In the genomic region with DNA sequence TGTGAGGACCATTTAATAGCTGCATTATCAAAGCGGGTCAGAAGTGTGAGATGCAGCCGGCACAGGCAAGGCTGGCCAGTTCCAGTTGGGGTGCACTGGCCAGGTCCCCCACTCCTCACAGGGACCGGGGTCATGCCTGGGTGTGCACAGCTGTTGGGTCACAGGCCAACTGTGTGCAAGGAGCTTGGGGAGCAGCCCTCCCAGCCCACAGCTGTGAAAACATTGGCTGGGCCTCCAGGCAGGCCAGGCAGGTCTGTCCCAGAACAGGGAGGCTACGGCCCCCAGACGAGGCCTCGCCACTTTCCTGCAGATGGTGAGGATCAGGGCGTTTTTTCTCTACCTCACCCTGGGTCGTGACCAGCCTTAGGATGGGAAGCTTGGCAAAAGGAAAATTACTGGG, we compare ENCODE assay signal across 17 cellular contexts.
DNase-seq lines count a peak whose midpoint lies in the region; ATAC-seq, FAIRE-seq and TF ChIP-seq lines count a peak whose summit lies in the region.
"Had no signal": no experiment of that assay in that cellular context is flagged by ENCODE, and none has a peak within 500 bp of the region (broad histone marks: within the 10 kb centered on the region; RNA-seq: fewer than 3 reads in every experiment).

No MANE protein-coding gene starts in this region.

- BruUV-seq in OCI-LY7 (replicated peaks; lab: Mats Ljungman, UMichigan), result no TSS peak

- TF ChIP-seq CTCF in SK-N-SH (IDR thresholded peaks at IDR 0.05) (no peak), osteoblast (IDR thresholded peaks at IDR 0.05; ENCODE audit: extremely low read depth, low read depth, low read length) (no peak), OCI-LY7 (conservative IDR thresholded peaks at IDR 0.05; ENCODE audit: low read length) (no peak)

- CTCF ChIA-PET in SK-N-SH (lab: Yijun Ruan, JAX), result interaction anchor here (0.7 to 1.4 kb wide), 4 partner anchors 11 to 1504 kb away, joined by 3 read pairs; no protein-coding TSS in a partner anchor
- CTCF ChIA-PET in OCI-LY7 (lab: Charles Lee; ENCODE audit: unreplicated experiment), result no interaction called here

- in situ Hi-C loops in GM23248 (cut with MboI), result no loop called here

- POLR2A ChIA-PET in SK-N-SH (lab: Yijun Ruan, JAX) (interaction anchor here (1.2 kb wide), 1 partner anchor 12 kb away, joined by 3 read pairs; no protein-coding TSS in a partner anchor), OCI-LY7 (lab: Charles Lee) (no interaction called here)

- H3K36me3 ChIP-seq in SK-N-SH (replicated peaks in 1 of 2; ENCODE audit: control insufficient read depth in 1 of 2, insufficient read depth in 2 of 2, low read length in 1 of 2) (no peaks in the 10 kb centered on the region), GM23248 (ENCODE audit: low read depth) (no peaks in the 10 kb centered on the region), osteoblast (ENCODE audit: insufficient read depth, low read length) (no peaks in the 10 kb centered on the region), OCI-LY7 (ENCODE audit: insufficient read depth, low read length) (no peaks in the 10 kb centered on the region)

- H2AFZ ChIP-seq in SK-N-SH (ENCODE audit: low read depth) (no peak overlapping the region), GM23248 (no peak overlapping the region), osteoblast (ENCODE audit: low read length) (no peak overlapping the region), OCI-LY7 (ENCODE audit: low read length) (no peak overlapping the region)

- H3K4me2 ChIP-seq in SK-N-SH (peak overlapping the region; percentile 5; the same call in 1 of the 2 replicates), GM23248 (ENCODE audit: unreplicated experiment) (peak overlapping the region; percentile 43), osteoblast (ENCODE audit: insufficient read depth, low read length) (peak overlapping the region; percentile 22), OCI-LY7 (ENCODE audit: low read length) (no peak overlapping the region)

- no peaks in the 10 kb centered on the region for H3K79me2 ChIP-seq in SK-N-SH (ENCODE audit: insufficient read depth)
- H3K79me2 ChIP-seq in GM23248 (ENCODE audit: insufficient read depth), result no peaks in the 10 kb centered on the region
- no peaks in the 10 kb centered on the region for H3K79me2 ChIP-seq in osteoblast (ENCODE audit: insufficient read depth, low read length)
- no peaks in the 10 kb centered on the region for H3K79me2 ChIP-seq in OCI-LY7 (ENCODE audit: insufficient read depth, low read depth, low read length)

- H3K9me3 ChIP-seq in SK-N-SH (no peaks in the 10 kb centered on the region), GM23248 (ENCODE audit: low read depth) (no peaks in the 10 kb centered on the region), osteoblast (ENCODE audit: low read depth, low read length) (no peaks in the 10 kb centered on the region), OCI-LY7 (ENCODE audit: low read length) (no peaks in the 10 kb centered on the region)
- H3K9me3 ChIP-seq: Caco-2 had no signal

- H3K4me1 ChIP-seq in SK-N-SH (ENCODE audit: control insufficient read depth in 1 of 2, insufficient read depth in 2 of 2, low read depth in 1 of 2, low read length in 1 of 2), result peaks cover 18 to 27% of the 10 kb centered on the region in 2 experiments
- H3K4me1 ChIP-seq in GM23248 (ENCODE audit: insufficient read depth), result peaks cover 41% of the 10 kb centered on the region
- H3K4me1 ChIP-seq in osteoblast (ENCODE audit: insufficient read depth, low read length), result peaks cover 33% of the 10 kb centered on the region
- no peaks in the 10 kb centered on the region for H3K4me1 ChIP-seq in OCI-LY7 (ENCODE audit: insufficient read depth, low read length, poor library complexity, severe bottlenecking)
- H3K4me1 ChIP-seq: Caco-2 had no signal

- TF ChIP-seq EP300 in SK-N-SH (IDR thresholded peaks at IDR 0.05; ENCODE audit: borderline replicate concordance in 1 of 2, low read depth in 1 of 2, low read length in 1 of 2), result no peak

- H3K9me2 ChIP-seq in SK-N-SH (no peaks in the 10 kb centered on the region), GM23248 (ENCODE audit: insufficient read depth) (no peaks in the 10 kb centered on the region), OCI-LY7 (ENCODE audit: insufficient read depth, low read length) (no peaks in the 10 kb centered on the region)

- no peak for TF ChIP-seq RAD21 in SK-N-SH (IDR thresholded peaks at IDR 0.05; ENCODE audit: low read length)

- no peak overlapping the region for H3K4me3 ChIP-seq in SK-N-SH (ENCODE audit: low read depth in 2 of 2, low read length in 1 of 2)
- no peak overlapping the region for H3K4me3 ChIP-seq in GM23248
- H3K4me3 ChIP-seq in osteoblast (ENCODE audit: insufficient read depth, low read length), result no peak overlapping the region
- H3K4me3 ChIP-seq in OCI-LY7 (ENCODE audit: low read depth, low read length, poor library complexity, severe bottlenecking), result no peak overlapping the region

- H3F3A ChIP-seq in SK-N-SH (replicated peaks; ENCODE audit: insufficient read depth) (peaks cover 5% of the 10 kb centered on the region), GM23248 (ENCODE audit: insufficient read depth) (peaks cover 16% of the 10 kb centered on the region)

- H3K27me3 ChIP-seq in SK-N-SH (ENCODE audit: insufficient read depth) (no peaks in the 10 kb centered on the region), GM23248 (replicated peaks; ENCODE audit: insufficient read depth) (no peaks in the 10 kb centered on the region), osteoblast (ENCODE audit: insufficient read depth, low read length) (no peaks in the 10 kb centered on the region)

- no peaks in the 10 kb centered on the region for H4K20me1 ChIP-seq in SK-N-SH (ENCODE audit: insufficient read depth)
- no peaks in the 10 kb centered on the region for H4K20me1 ChIP-seq in GM23248 (ENCODE audit: insufficient read depth)
- H4K20me1 ChIP-seq in osteoblast (ENCODE audit: insufficient read depth, low read length), result no peaks in the 10 kb centered on the region
- H4K20me1 ChIP-seq in OCI-LY7 (ENCODE audit: insufficient read depth, low read length), result no peaks in the 10 kb centered on the region

- H3K9ac ChIP-seq in SK-N-SH (peak overlapping the region; percentile 7; the same call in 1 of the 2 replicates), GM23248 (no peak overlapping the region)

- FAIRE-seq in urothelium cell line (lab: Jason Lieb, UNC), result no peak
- FAIRE-seq: GM12892, GM19239, H54 had no signal

- DNase-seq in SK-N-SH (peak; percentile 15), GM23248 (no peak), left kidney (ENCODE audit: low read depth, low spot score) (peak; percentile 56), osteoblast (ENCODE audit: insufficient read length, low spot score, missing footprints) (no peak), urothelium cell line (ENCODE audit: low spot score) (no peak), OCI-LY7 (ENCODE audit: low spot score) (no peak)
- no peak for DNase-seq in activated CD8-positive, alpha-beta memory T cell treated with anti-CD3 and anti-CD28 coated beads for 24 hours
- DNase-seq: Caco-2; CD8-positive, alpha-beta memory T cell; DND-41; GDM1 had no signal

- no peak for ATAC-seq in SK-N-SH treated with all-trans-retinoic acid at 6 μM for 48 hours
- ATAC-seq: HCT116 had no signal

- 86% methylated on average over 8 of the region's 8 CpGs for WGBS in SK-N-SH (ENCODE audit: low lambda C conversion rate)
- WGBS in GM23248 (ENCODE audit: low coverage in 1 of 2, low lambda C conversion rate in 2 of 2, missing lambda C conversion rate in 2 of 2), 2 experiments, result 75 to 79% methylated on average over 7 to 8 of the region's 8 CpGs

- intact Hi-C loops in OCI-LY7 (cut with micrococcal nuclease; ENCODE audit: unreplicated experiment), result no loop called here

- H3K27ac ChIP-seq in SK-N-SH (ENCODE audit: low read depth in 2 of 2, low read length in 1 of 2) (no peak overlapping the region), GM23248 (no peak overlapping the region), osteoblast (ENCODE audit: low read depth, low read length) (peak overlapping the region; percentile 72), OCI-LY7 (ENCODE audit: low read depth, low read length, poor library complexity, severe bottlenecking) (no peak overlapping the region)
- H3K27ac ChIP-seq: 22Rv1 had no signal

TF ChIP-seq in SK-N-SH, 30 proteins besides CTCF, POLR2A, EP300 and RAD21 (continues in another document):
- TF ChIP-seq USF2 (IDR thresholded peaks at IDR 0.05; ENCODE audit: borderline replicate concordance, low read depth, low read length), result no peak
- TF ChIP-seq POLR2AphosphoS5 (IDR thresholded peaks at IDR 0.05; ENCODE audit: low read depth, low read length), result no peak
- TF ChIP-seq TCF12 (IDR thresholded peaks at IDR 0.05), result no peak
- TF ChIP-seq, protein P1, sequence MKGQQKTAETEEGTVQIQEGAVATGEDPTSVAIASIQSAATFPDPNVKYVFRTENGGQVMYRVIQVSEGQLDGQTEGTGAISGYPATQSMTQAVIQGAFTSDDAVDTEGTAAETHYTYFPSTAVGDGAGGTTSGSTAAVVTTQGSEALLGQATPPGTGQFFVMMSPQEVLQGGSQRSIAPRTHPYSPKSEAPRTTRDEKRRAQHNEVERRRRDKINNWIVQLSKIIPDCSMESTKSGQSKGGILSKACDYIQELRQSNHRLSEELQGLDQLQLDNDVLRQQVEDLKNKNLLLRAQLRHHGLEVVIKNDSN (IDR thresholded peaks at IDR 0.05; ENCODE audit: borderline replicate concordance, low read depth), result no peak

TF ChIP-seq in SK-N-SH treated with all-trans-retinoic acid at 6 μM for 48 hours, 23 proteins besides CTCF, POLR2A, EP300 and RAD21 (continues in another document):
- TF ChIP-seq ZNF70 (CRISPR knock-in tag; IDR thresholded peaks at IDR 0.05) (no peak), BACH2 (CRISPR knock-in tag; IDR thresholded peaks at IDR 0.05; ENCODE audit: borderline replicate concordance) (no peak), RARB (CRISPR knock-in tag; IDR thresholded peaks at IDR 0.05) (no peak), GLIS3 (CRISPR knock-in tag; IDR thresholded peaks at IDR 0.05) (no peak), ZNF8 (CRISPR knock-in tag; IDR thresholded peaks at IDR 0.05) (no peak), ISL1 (CRISPR knock-in tag; IDR thresholded peaks at IDR 0.05) (no peak), ARNTL (CRISPR knock-in tag; IDR thresholded peaks at IDR 0.05; ENCODE audit: borderline replicate concordance, low read depth) (no peak), SNAI2 (CRISPR knock-in tag; IDR thresholded peaks at IDR 0.05) (no peak), ZFP30 (CRISPR knock-in tag; IDR thresholded peaks at IDR 0.05) (no peak)
- TF ChIP-seq, protein P2, sequence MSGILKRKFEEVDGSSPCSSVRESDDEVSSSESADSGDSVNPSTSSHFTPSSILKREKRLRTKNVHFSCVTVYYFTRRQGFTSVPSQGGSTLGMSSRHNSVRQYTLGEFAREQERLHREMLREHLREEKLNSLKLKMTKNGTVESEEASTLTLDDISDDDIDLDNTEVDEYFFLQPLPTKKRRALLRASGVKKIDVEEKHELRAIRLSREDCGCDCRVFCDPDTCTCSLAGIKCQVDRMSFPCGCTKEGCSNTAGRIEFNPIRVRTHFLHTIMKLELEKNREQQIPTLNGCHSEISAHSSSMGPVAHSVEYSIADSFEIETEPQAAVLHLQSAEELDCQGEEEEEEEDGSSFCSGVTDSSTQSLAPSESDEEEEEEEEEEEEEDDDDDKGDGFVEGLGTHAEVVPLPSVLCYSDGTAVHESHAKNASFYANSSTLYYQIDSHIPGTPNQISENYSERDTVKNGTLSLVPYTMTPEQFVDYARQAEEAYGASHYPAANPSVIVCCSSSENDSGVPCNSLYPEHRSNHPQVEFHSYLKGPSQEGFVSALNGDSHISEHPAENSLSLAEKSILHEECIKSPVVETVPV (CRISPR knock-in tag; IDR thresholded peaks at IDR 0.05), result no peak

Comparison
In these comparisons a context has a peak if more than half of its experiments do, and no peak if none do; other contexts are left out.
1. DNase-seq: peak in SK-N-SH (single experiment) and left kidney (single experiment); none in GM23248 (single experiment), osteoblast (single experiment), activated CD8-positive, alpha-beta memory T cell treated with anti-CD3 and anti-CD28 coated beads for 24 hours (single experiment), urothelium cell line (single experiment) and OCI-LY7 (single experiment).